In the genomic region with DNA sequence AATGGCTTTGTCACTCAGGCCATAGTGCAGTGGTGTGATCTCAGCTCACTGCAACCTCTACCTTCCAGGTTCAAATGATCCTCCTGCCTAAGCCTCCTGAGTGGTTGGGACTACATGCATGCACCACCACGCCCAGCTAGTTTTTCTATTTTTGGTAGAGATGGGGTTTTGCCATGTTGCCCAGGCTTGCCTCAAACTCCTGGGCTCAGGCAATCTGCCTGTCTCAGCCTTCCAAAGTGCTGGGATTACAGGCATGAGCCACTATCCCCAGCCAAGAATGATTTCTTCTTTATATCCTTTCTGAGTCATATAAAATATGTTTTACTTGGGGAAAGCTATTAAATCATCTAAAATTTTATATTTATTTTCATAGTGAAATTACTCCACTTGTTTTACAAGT, we compare ENCODE assay signal across 16 cellular contexts.
"Had no signal": no experiment of that assay in that cellular context is flagged by ENCODE, and none has a peak within 500 bp of the region (broad histone marks: within the 10 kb centered on the region; RNA-seq: fewer than 3 reads in every experiment).

No MANE protein-coding gene starts in this region.

- H3K4me2 ChIP-seq: neural progenitor cell had no signal

- H3K36me3 ChIP-seq: esophagus squamous epithelium, gastrocnemius medialis, heart right ventricle, neural progenitor cell, ovary, right atrium auricular region, sigmoid colon had no signal

- H3K27ac ChIP-seq: esophagus squamous epithelium, gastrocnemius medialis, heart right ventricle, neural progenitor cell, ovary, right atrium auricular region, sigmoid colon had no signal

- H3K9ac ChIP-seq: neural progenitor cell had no signal

- H3K27me3 ChIP-seq: esophagus squamous epithelium, gastrocnemius medialis, neural progenitor cell, ovary, right atrium auricular region had no signal

- DNase-seq: effector memory CD8-positive, alpha-beta T cell; esophagus squamous epithelium; gastrocnemius medialis; heart right ventricle; hypothalamus; kidney glomerular epithelial cell; mucosa of descending colon; nucleus accumbens; ovary; sigmoid colon; small intestine; stimulated activated CD4-positive, alpha-beta T cell treated with anti-CD3 and anti-CD28 coated beads, Interleukin-12 subunit alpha, Interleukin-12 subunit beta, amount 100 ng/mL, for 4 hours; stimulated activated naive CD4-positive, alpha-beta T cell treated with Interleukin-2 at 50 U/mL for 16 hours; trophoblast cell had no signal

- H3K4me1 ChIP-seq: esophagus squamous epithelium, gastrocnemius medialis, heart right ventricle, neural progenitor cell, right atrium auricular region had no signal

- H3K9me3 ChIP-seq: esophagus squamous epithelium, gastrocnemius medialis, mucosa of descending colon, ovary, right atrium auricular region had no signal

- H2AFZ ChIP-seq: neural progenitor cell had no signal

- H3K4me3 ChIP-seq: esophagus squamous epithelium, gastrocnemius medialis, heart right ventricle, mucosa of descending colon, neural progenitor cell, ovary, right atrium auricular region, sigmoid colon had no signal
